In the genomic region with DNA sequence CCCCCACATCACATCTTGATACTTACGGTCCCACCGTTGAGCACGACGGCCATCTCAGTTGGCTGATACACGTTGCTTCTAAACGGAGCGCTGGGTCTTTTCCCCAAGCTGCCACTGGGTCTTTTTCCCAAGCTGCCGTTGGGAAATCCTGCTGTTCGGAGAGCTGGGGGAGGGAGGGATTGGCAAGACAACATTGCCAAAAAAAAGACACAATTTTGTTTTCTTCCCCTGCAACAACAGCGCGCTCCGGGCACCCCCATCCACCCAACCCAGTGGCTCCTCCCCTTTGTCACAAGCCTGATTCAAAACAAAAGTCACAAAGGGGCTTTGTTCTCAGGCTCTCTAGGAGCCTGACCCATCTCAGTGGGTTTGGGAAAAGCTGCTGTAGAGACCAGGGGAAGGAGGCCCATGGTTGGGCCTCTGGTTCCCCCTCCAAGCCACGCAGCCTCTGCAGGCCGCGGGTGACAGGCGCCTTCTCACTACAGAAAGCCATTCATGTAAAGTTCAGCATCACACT, we compare ENCODE assay signal across 13 cellular contexts. TPM values are rescaled to one million over a fixed set of nuclear protein-coding genes. Genes with fewer than 3 reads are reported as not detected.
DNase-seq lines count a peak whose midpoint lies in the region; ATAC-seq and TF ChIP-seq lines count a peak whose summit lies in the region.
"Had no signal": no experiment of that assay in that cellular context is flagged by ENCODE, and none has a peak within 500 bp of the region (broad histone marks: within the 10 kb centered on the region; RNA-seq: fewer than 3 reads in every experiment).

No MANE protein-coding gene starts in this region.

- peaks cover 11% of the 10 kb centered on the region for H3K4me1 Mint-ChIP-seq in chondrocyte (ENCODE audit: low read depth)
- H3K4me1 Mint-ChIP-seq: activated CD4-positive, alpha-beta T cell treated with anti-CD3 and anti-CD28 coated beads for 36 hours had no signal

- TF ChIP-seq CTCF in chondrocyte (IDR thresholded peaks at IDR 0.05), result no peak

- H3K27me3 ChIP-seq in iPS-15b (ENCODE audit: control insufficient read depth, insufficient read depth, low read length), result no peaks in the 10 kb centered on the region
- H3K27me3 ChIP-seq: hepatocyte had no signal

- no peaks in the 10 kb centered on the region for H3K27me3 Mint-ChIP-seq in chondrocyte (ENCODE audit: low read depth)
- H3K27me3 Mint-ChIP-seq: activated CD4-positive, alpha-beta T cell treated with anti-CD3 and anti-CD28 coated beads for 36 hours had no signal

- H3K4me1 ChIP-seq in iPS-15b (ENCODE audit: control insufficient read depth, insufficient read depth, low read length), result peaks cover 37% of the 10 kb centered on the region

- no peak overlapping the region for H3K4me3 Mint-ChIP-seq in chondrocyte (ENCODE audit: unreplicated experiment)
- H3K4me3 Mint-ChIP-seq: activated CD4-positive, alpha-beta T cell treated with anti-CD3 and anti-CD28 coated beads for 36 hours; activated T-helper 1 cell treated with anti-CD3 and anti-CD28 coated beads, Interleukin-12 subunit alpha, Interleukin-12 subunit beta, Interleukin-2, Interleukin-4 antibody, amounts not matched to agents 30 ng/mL and 10 ng/mL and 1 ng/mL, durations not matched to agents 14 hours and 24 hours and 36 hours had no signal

- H3K36me3 Mint-ChIP-seq in chondrocyte (ENCODE audit: low read depth), result no peaks in the 10 kb centered on the region

- no peak overlapping the region for H3K27ac Mint-ChIP-seq in chondrocyte (ENCODE audit: unreplicated experiment)
- H3K27ac Mint-ChIP-seq: activated CD4-positive, alpha-beta T cell treated with anti-CD3 and anti-CD28 coated beads for 36 hours; activated T-helper 1 cell treated with anti-CD3 and anti-CD28 coated beads, Interleukin-12 subunit alpha, Interleukin-12 subunit beta, Interleukin-2, Interleukin-4 antibody, amounts not matched to agents 30 ng/mL and 10 ng/mL and 1 ng/mL, durations not matched to agents 14 hours and 24 hours and 36 hours had no signal

- H3K4me3 ChIP-seq in iPS-15b (ENCODE audit: low read depth, low read length), result peak overlapping the region; percentile 49
- H3K4me3 ChIP-seq: hepatocyte had no signal

- in situ Hi-C loops in G401 (cut with HindIII; ENCODE audit: low sequenced_read_pairs), result no loop called here

- no peaks in the 10 kb centered on the region for H3K9me3 ChIP-seq in iPS-15b (ENCODE audit: control insufficient read depth, insufficient read depth, low read length)

- DNase-seq in G401 (ENCODE audit: low spot score), result peak; percentile 71
- peak; percentile 39 for DNase-seq in chondrocyte (ENCODE audit: low spot score)
- DNase-seq in pons (ENCODE audit: low spot score), result peak; percentile 99
- no peak for DNase-seq in activated CD8-positive, alpha-beta memory T cell treated with anti-CD3 and anti-CD28 coated beads for 24 hours
- DNase-seq: activated CD4-positive, alpha-beta T cell treated with anti-CD3 and anti-CD28 coated beads for 36 hours; GOT3; NCI-H2227 treated with DMSO at 0.1 percent for 48 hours had no signal

- no peak for ATAC-seq in HG02642 (IDR thresholded peaks at IDR 0.05; ENCODE audit: poor library complexity, unreplicated experiment)
- no peak for ATAC-seq in GM19455 (IDR thresholded peaks at IDR 0.05; ENCODE audit: unreplicated experiment)
- no peak for ATAC-seq in GM19395 (IDR thresholded peaks at IDR 0.05; ENCODE audit: unreplicated experiment)
- ATAC-seq: activated CD4-positive, alpha-beta T cell treated with anti-CD3 and anti-CD28 coated beads for 36 hours had no signal

- peaks cover 9% of the 10 kb centered on the region for H3K36me3 ChIP-seq in iPS-15b (ENCODE audit: control insufficient read depth, insufficient read depth, low read length)

- no peaks in the 10 kb centered on the region for H3K9me3 Mint-ChIP-seq in chondrocyte (ENCODE audit: low read depth)
- H3K9me3 Mint-ChIP-seq: activated T-helper 1 cell treated with anti-CD3 and anti-CD28 coated beads, Interleukin-12 subunit alpha, Interleukin-12 subunit beta, Interleukin-2, Interleukin-4 antibody, amounts not matched to agents 30 ng/mL and 10 ng/mL and 1 ng/mL, durations not matched to agents 14 hours and 24 hours and 36 hours had no signal

- peak overlapping the region; percentile 14 for H3K9ac ChIP-seq in iPS-15b (ENCODE audit: low read depth, low read length)

RNA-seq across cellular contexts. Expression of a gene that starts 22.8 kb away (rescaled TPM):
- total RNA-seq in G401 (2014; rRNA removed; shearing (Covaris generic)), result 0.88 and 2.5 TPM in 2 replicates
- total RNA-seq in chondrocyte, result 1.9 to 2.2 TPM (median 2.1 TPM) in 3 replicates
- total RNA-seq: activated T-helper 1 cell treated with anti-CD3 and anti-CD28 coated beads, Interleukin-12 subunit alpha, Interleukin-12 subunit beta, Interleukin-2, Interleukin-4 antibody, amounts not matched to agents 30 ng/mL and 10 ng/mL and 1 ng/mL, durations not matched to agents 14 hours and 24 hours and 36 hours had no signal
